21 cellular contexts compared by ENCODE assay signal in genomic region chr1:8584316-8584715, GRCh38.
DNase-seq lines count a peak whose midpoint lies in the region; FAIRE-seq and TF ChIP-seq lines count a peak whose summit lies in the region.
"Had no signal": no experiment of that assay in that cellular context is flagged by ENCODE, and none has a peak within 500 bp of the region (broad histone marks: within the 10 kb centered on the region; RNA-seq: fewer than 3 reads in every experiment).

No MANE protein-coding gene starts in this region.

- CTCF ChIA-PET in PC-9 (lab: Charles Lee) = interaction anchor here (0.6 kb wide), 1 partner anchor 246 kb away, joined by 3 read pairs; no protein-coding TSS in a partner anchor

- H3K9me2 ChIP-seq in PC-9 (ENCODE audit: insufficient read depth) = no peaks in the 10 kb centered on the region

- H4K20me1 ChIP-seq in astrocyte (ENCODE audit: insufficient read depth, low read length) (peaks cover 37% of the 10 kb centered on the region), PC-9 (ENCODE audit: insufficient read depth) (peaks cover 4% of the 10 kb centered on the region; the same call in 1 of the 2 replicates)

- H3K36me3 Mint-ChIP-seq in astrocyte (ENCODE audit: low read depth, unreplicated experiment) = peaks cover 4% of the 10 kb centered on the region
- no peaks in the 10 kb centered on the region for H3K36me3 Mint-ChIP-seq in osteocyte (ENCODE audit: unreplicated experiment)

- no peak overlapping the region for H3K9ac ChIP-seq in astrocyte (ENCODE audit: low read length)

- intact Hi-C loops in PC-9 (cut with micrococcal nuclease; ENCODE audit: unreplicated experiment) = no loop called here

- H3K79me2 ChIP-seq in astrocyte (ENCODE audit: insufficient read depth, low read length) = peaks cover 16% of the 10 kb centered on the region
- 0 out of 2 replicates have a peak, but pooled peaks cover 5% of the 10 kb centered on the region for H3K79me2 ChIP-seq in PC-9 (ENCODE audit: low read depth)

- POLR2A ChIA-PET in PC-9 (lab: Charles Lee; ENCODE audit: unreplicated experiment) = no interaction called here

- H3K27me3 Mint-ChIP-seq in astrocyte (ENCODE audit: low read depth, unreplicated experiment) (no peaks in the 10 kb centered on the region), osteocyte (ENCODE audit: unreplicated experiment) (no peaks in the 10 kb centered on the region)
- H3K27me3 Mint-ChIP-seq: CD4-positive, CD25-positive, alpha-beta regulatory T cell; CD8-positive, alpha-beta memory T cell had no signal

- H2AFZ ChIP-seq in astrocyte (ENCODE audit: low read depth, low read length) (no peak overlapping the region), PC-9 (no peak overlapping the region)
- H2AFZ ChIP-seq: GM23338 had no signal

- peak; percentile 17 for FAIRE-seq in astrocyte (lab: Jason Lieb, UNC)
- FAIRE-seq: GM12891, H54 had no signal

- H3K9me3 Mint-ChIP-seq in astrocyte (ENCODE audit: unreplicated experiment) (no peaks in the 10 kb centered on the region), osteocyte (ENCODE audit: unreplicated experiment) (no peaks in the 10 kb centered on the region)
- H3K9me3 Mint-ChIP-seq: CD4-positive, CD25-positive, alpha-beta regulatory T cell; CD8-positive, alpha-beta memory T cell; GM23338 had no signal

- DNase-seq in EH (ENCODE audit: low read depth) = peak; percentile 30
- DNase-seq in astrocyte (ENCODE audit: low read depth) = peak; percentile 25
- peak; percentile 34 for DNase-seq in glomerular visceral epithelial cell (ENCODE audit: extremely low spot score)
- no peak for DNase-seq in osteocyte (ENCODE audit: extremely low spot score, unreplicated experiment)
- DNase-seq in ACHN = no peak
- no peak for DNase-seq in NCI-H1417 treated with DMSO at 0.1 percent for 48 hours (lab: John Stamatoyannopoulos, UW)
- DNase-seq in amygdala (lab: John Stamatoyannopoulos, UW) = no peak
- no peak for DNase-seq in PC-9
- DNase-seq: 8988T; BE2C; C1 segment of cervical spinal cord; CD4-positive, CD25-positive, alpha-beta regulatory T cell; CD8-positive, alpha-beta memory T cell; COR-L47; DMS 273 treated with DMSO at 0.1 percent for 48 hours; DMS53; DND-41; HCEC 1CT had no signal

- H3K4me3 Mint-ChIP-seq in astrocyte (ENCODE audit: unreplicated experiment) = no peak overlapping the region
- no peak overlapping the region for H3K4me3 Mint-ChIP-seq in osteocyte (ENCODE audit: unreplicated experiment)
- H3K4me3 Mint-ChIP-seq: CD4-positive, CD25-positive, alpha-beta regulatory T cell; CD8-positive, alpha-beta memory T cell; GM23338 had no signal

- no TSS peak for BruUV-seq in PC-9 (replicated peaks; lab: Mats Ljungman, UMichigan)

- no peak for TF ChIP-seq CTCF in astrocyte (IDR thresholded peaks at IDR 0.05; ENCODE audit: insufficient read depth, low read depth, low read length)
- no peak for TF ChIP-seq CTCF in osteocyte (IDR thresholded peaks at IDR 0.05)
- TF ChIP-seq CTCF in PC-9 (conservative IDR thresholded peaks at IDR 0.05) = no peak

- no peaks in the 10 kb centered on the region for H3K4me1 ChIP-seq in astrocyte (ENCODE audit: insufficient read depth, low read length)
- no peaks in the 10 kb centered on the region for H3K4me1 ChIP-seq in PC-9 (replicated peaks; ENCODE audit: insufficient read depth)
- H3K4me1 ChIP-seq: BE2C had no signal

- no peak overlapping the region for H3K27ac ChIP-seq in astrocyte (ENCODE audit: low read depth, low read length)
- no peak overlapping the region for H3K27ac ChIP-seq in PC-9

- H3K4me1 Mint-ChIP-seq in astrocyte (ENCODE audit: low read depth, unreplicated experiment) (peaks cover 34% of the 10 kb centered on the region), osteocyte (ENCODE audit: unreplicated experiment) (no peaks in the 10 kb centered on the region)

- in situ Hi-C loops in ACHN (cut with HindIII; ENCODE audit: low pct_ligation_motif_present, low pct_unique_long_range_greater_than_20kb, low sequenced_read_pairs) = no loop called here

- no peaks in the 10 kb centered on the region for H3K9me3 ChIP-seq in astrocyte (ENCODE audit: insufficient read depth, low read depth, low read length)
- H3K9me3 ChIP-seq in PC-9 (ENCODE audit: insufficient read depth, low read depth) = no peaks in the 10 kb centered on the region
- H3K9me3 ChIP-seq: BE2C had no signal

- H3K27me3 ChIP-seq in astrocyte (ENCODE audit: insufficient read depth, low read length) = no peaks in the 10 kb centered on the region
- no peaks in the 10 kb centered on the region for H3K27me3 ChIP-seq in PC-9 (ENCODE audit: insufficient read depth, low read depth)
- H3K27me3 ChIP-seq: BE2C had no signal

- H3K36me3 ChIP-seq in astrocyte (ENCODE audit: insufficient read depth, low read length) (no peaks in the 10 kb centered on the region), PC-9 (ENCODE audit: low read depth) (no peaks in the 10 kb centered on the region)
- H3K36me3 ChIP-seq: BE2C had no signal

- H3F3A ChIP-seq in PC-9 (ENCODE audit: insufficient read depth, low read depth) = no peaks in the 10 kb centered on the region

- H3K27ac Mint-ChIP-seq in astrocyte (ENCODE audit: unreplicated experiment) (peak overlapping the region; percentile 72), osteocyte (ENCODE audit: unreplicated experiment) (peak overlapping the region; percentile 53)
- H3K27ac Mint-ChIP-seq: CD4-positive, CD25-positive, alpha-beta regulatory T cell; GM23338 had no signal

- H3K4me2 ChIP-seq in astrocyte (ENCODE audit: low read length) = no peak overlapping the region
- no peak overlapping the region for H3K4me2 ChIP-seq in PC-9
- H3K4me2 ChIP-seq: GM23338 had no signal

- H3K4me3 ChIP-seq in astrocyte (ENCODE audit: insufficient read depth, low read depth, low read length) (no peak overlapping the region), PC-9 (no peak overlapping the region)
- H3K4me3 ChIP-seq: GM23338 had no signal

Comparison
In these comparisons a context has a peak if more than half of its experiments do, and no peak if none do; other contexts are left out.
1. DNase-seq: peak in EH (single experiment), astrocyte (single experiment) and glomerular visceral epithelial cell (single experiment); none in osteocyte (single experiment), ACHN (single experiment), NCI-H1417 treated with DMSO at 0.1 percent for 48 hours (single experiment), amygdala (0 of 56) and PC-9 (0 of 2).